In genomic region chr19:35297922-35298321, GRCh38 we compare ENCODE assay signal across 1 cellular context.
TF ChIP-seq lines count a peak whose summit lies in the region.

No MANE protein-coding gene starts in this region.

TF ChIP-seq in HEK293, 187 proteins besides CTCF, POLR2A, EP300 and RAD21 (continued from another document):
- no peak for TF ChIP-seq ZNF274 (IDR thresholded peaks at IDR 0.05; ENCODE audit: low read length)
- peak; percentile 67; the same call in 1 of the 2 replicates for TF ChIP-seq ZNF274 (tag by site-specific recombination; IDR thresholded peaks at IDR 0.05; ENCODE audit: borderline replicate concordance)
- TF ChIP-seq, protein P1, sequence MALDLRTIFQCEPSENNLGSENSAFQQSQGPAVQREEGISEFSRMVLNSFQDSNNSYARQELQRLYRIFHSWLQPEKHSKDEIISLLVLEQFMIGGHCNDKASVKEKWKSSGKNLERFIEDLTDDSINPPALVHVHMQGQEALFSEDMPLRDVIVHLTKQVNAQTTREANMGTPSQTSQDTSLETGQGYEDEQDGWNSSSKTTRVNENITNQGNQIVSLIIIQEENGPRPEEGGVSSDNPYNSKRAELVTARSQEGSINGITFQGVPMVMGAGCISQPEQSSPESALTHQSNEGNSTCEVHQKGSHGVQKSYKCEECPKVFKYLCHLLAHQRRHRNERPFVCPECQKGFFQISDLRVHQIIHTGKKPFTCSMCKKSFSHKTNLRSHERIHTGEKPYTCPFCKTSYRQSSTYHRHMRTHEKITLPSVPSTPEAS (tag by site-specific recombination; IDR thresholded peaks at IDR 0.05): peak; percentile 48
- peak; percentile 32; the same call in 1 of the 2 replicates for TF ChIP-seq ZNF707 (tag by site-specific recombination; IDR thresholded peaks at IDR 0.05)
- TF ChIP-seq KLF16 (tag by site-specific recombination; IDR thresholded peaks at IDR 0.05): no peak
- TF ChIP-seq ZNF629 (tag by site-specific recombination; IDR thresholded peaks at IDR 0.05): no peak
- 0 out of 2 replicates have a peak, but pooled peaks have one; percentile 38 for TF ChIP-seq HIC1 (tag by site-specific recombination; IDR thresholded peaks at IDR 0.05)
- TF ChIP-seq MEIS1 (CRISPR knock-in tag; IDR thresholded peaks at IDR 0.05; ENCODE audit: borderline replicate concordance): no peak
- peak; percentile 3; the same call in 1 of the 2 replicates for TF ChIP-seq EGR2 (tag by site-specific recombination; IDR thresholded peaks at IDR 0.05; ENCODE audit: low read depth)
- TF ChIP-seq, protein P2, sequence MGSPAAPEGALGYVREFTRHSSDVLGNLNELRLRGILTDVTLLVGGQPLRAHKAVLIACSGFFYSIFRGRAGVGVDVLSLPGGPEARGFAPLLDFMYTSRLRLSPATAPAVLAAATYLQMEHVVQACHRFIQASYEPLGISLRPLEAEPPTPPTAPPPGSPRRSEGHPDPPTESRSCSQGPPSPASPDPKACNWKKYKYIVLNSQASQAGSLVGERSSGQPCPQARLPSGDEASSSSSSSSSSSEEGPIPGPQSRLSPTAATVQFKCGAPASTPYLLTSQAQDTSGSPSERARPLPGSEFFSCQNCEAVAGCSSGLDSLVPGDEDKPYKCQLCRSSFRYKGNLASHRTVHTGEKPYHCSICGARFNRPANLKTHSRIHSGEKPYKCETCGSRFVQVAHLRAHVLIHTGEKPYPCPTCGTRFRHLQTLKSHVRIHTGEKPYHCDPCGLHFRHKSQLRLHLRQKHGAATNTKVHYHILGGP (tag by site-specific recombination; IDR thresholded peaks at IDR 0.05): 0 out of 2 replicates have a peak, but pooled peaks have one; percentile 1
- peak; percentile 44; the same call in 1 of the 2 replicates for TF ChIP-seq OVOL3 (tag by site-specific recombination; IDR thresholded peaks at IDR 0.05)
- no peak; the same call in 1 of the 2 replicates for TF ChIP-seq GLIS1 (tag by site-specific recombination; IDR thresholded peaks at IDR 0.05)
- TF ChIP-seq, protein P3, sequence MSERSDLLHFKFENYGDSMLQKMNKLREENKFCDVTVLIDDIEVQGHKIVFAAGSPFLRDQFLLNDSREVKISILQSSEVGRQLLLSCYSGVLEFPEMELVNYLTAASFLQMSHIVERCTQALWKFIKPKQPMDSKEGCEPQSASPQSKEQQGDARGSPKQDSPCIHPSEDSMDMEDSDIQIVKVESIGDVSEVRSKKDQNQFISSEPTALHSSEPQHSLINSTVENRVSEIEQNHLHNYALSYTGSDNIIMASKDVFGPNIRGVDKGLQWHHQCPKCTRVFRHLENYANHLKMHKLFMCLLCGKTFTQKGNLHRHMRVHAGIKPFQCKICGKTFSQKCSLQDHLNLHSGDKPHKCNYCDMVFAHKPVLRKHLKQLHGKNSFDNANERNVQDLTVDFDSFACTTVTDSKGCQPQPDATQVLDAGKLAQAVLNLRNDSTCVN (tag by site-specific recombination; optimal IDR thresholded peaks at IDR 0.05): peak; percentile 1
- TF ChIP-seq, protein P4, sequence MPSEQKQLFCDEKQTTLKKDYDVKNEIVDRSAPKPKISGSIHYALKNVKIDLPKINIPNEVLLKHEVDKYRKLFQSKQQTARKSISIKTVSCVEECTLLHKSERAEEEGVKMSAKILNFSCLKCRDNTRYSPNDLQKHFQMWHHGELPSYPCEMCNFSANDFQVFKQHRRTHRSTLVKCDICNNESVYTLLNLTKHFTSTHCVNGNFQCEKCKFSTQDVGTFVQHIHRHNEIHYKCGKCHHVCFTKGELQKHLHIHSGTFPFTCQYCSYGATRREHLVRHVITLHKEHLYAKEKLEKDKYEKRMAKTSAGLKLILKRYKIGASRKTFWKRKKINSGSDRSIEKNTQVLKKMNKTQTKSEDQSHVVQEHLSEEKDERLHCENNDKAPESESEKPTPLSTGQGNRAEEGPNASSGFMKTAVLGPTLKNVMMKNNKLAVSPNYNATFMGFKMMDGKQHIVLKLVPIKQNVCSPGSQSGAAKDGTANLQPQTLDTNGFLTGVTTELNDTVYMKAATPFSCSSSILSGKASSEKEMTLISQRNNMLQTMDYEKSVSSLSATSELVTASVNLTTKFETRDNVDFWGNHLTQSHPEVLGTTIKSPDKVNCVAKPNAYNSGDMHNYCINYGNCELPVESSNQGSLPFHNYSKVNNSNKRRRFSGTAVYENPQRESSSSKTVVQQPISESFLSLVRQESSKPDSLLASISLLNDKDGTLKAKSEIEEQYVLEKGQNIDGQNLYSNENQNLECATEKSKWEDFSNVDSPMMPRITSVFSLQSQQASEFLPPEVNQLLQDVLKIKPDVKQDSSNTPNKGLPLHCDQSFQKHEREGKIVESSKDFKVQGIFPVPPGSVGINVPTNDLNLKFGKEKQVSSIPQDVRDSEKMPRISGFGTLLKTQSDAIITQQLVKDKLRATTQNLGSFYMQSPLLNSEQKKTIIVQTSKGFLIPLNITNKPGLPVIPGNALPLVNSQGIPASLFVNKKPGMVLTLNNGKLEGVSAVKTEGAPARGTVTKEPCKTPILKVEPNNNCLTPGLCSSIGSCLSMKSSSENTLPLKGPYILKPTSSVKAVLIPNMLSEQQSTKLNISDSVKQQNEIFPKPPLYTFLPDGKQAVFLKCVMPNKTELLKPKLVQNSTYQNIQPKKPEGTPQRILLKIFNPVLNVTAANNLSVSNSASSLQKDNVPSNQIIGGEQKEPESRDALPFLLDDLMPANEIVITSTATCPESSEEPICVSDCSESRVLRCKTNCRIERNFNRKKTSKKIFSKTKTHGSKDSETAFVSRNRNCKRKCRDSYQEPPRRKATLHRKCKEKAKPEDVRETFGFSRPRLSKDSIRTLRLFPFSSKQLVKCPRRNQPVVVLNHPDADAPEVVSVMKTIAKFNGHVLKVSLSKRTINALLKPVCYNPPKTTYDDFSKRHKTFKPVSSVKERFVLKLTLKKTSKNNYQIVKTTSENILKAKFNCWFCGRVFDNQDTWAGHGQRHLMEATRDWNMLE (tag by site-specific recombination; conservative IDR thresholded peaks at IDR 0.05; ENCODE audit: low read depth): no peak
- TF ChIP-seq, protein P5, sequence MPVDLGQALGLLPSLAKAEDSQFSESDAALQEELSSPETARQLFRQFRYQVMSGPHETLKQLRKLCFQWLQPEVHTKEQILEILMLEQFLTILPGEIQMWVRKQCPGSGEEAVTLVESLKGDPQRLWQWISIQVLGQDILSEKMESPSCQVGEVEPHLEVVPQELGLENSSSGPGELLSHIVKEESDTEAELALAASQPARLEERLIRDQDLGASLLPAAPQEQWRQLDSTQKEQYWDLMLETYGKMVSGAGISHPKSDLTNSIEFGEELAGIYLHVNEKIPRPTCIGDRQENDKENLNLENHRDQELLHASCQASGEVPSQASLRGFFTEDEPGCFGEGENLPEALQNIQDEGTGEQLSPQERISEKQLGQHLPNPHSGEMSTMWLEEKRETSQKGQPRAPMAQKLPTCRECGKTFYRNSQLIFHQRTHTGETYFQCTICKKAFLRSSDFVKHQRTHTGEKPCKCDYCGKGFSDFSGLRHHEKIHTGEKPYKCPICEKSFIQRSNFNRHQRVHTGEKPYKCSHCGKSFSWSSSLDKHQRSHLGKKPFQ (tag by site-specific recombination; IDR thresholded peaks at IDR 0.05): peak; percentile 85
- no peak for TF ChIP-seq ZNF513 (tag by site-specific recombination; IDR thresholded peaks at IDR 0.05)
- peak; percentile 23 for TF ChIP-seq ZNF514 (tag by site-specific recombination; IDR thresholded peaks at IDR 0.05)
- TF ChIP-seq KLF9 (tag by site-specific recombination; IDR thresholded peaks at IDR 0.05; ENCODE audit: low read depth): 0 out of 2 replicates have a peak, but pooled peaks have one; percentile 5
- peak; percentile 17; the same call in 1 of the 2 replicates for TF ChIP-seq KLF7 (tag by site-specific recombination; IDR thresholded peaks at IDR 0.05; ENCODE audit: borderline replicate concordance)
- 0 out of 2 replicates have a peak, but pooled peaks have one; percentile 28 for TF ChIP-seq ZNF76 (tag by site-specific recombination; IDR thresholded peaks at IDR 0.05; ENCODE audit: borderline replicate concordance, low read depth)
- TF ChIP-seq ZNF768 (tag by site-specific recombination; IDR thresholded peaks at IDR 0.05): no peak
- TF ChIP-seq, protein P6, sequence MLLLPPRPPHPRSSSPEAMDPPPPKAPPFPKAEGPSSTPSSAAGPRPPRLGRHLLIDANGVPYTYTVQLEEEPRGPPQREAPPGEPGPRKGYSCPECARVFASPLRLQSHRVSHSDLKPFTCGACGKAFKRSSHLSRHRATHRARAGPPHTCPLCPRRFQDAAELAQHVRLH (tag by site-specific recombination; IDR thresholded peaks at IDR 0.05): no peak
- TF ChIP-seq ZNF658 (tag by site-specific recombination; IDR thresholded peaks at IDR 0.05): peak; percentile 67
- 0 out of 2 replicates have a peak, but pooled peaks have one; percentile 8 for TF ChIP-seq ZNF548 (tag by site-specific recombination; IDR thresholded peaks at IDR 0.05)
- TF ChIP-seq ZSCAN30 (tag by site-specific recombination; IDR thresholded peaks at IDR 0.05): no peak
- TF ChIP-seq TRIM28 (IDR thresholded peaks at IDR 0.05; ENCODE audit: borderline replicate concordance, low read length): no peak
- TF ChIP-seq ZNF549 (tag by site-specific recombination; IDR thresholded peaks at IDR 0.05): no peak
